Comparison of ENCODE assay signal across 1 cellular context in the genomic region with DNA sequence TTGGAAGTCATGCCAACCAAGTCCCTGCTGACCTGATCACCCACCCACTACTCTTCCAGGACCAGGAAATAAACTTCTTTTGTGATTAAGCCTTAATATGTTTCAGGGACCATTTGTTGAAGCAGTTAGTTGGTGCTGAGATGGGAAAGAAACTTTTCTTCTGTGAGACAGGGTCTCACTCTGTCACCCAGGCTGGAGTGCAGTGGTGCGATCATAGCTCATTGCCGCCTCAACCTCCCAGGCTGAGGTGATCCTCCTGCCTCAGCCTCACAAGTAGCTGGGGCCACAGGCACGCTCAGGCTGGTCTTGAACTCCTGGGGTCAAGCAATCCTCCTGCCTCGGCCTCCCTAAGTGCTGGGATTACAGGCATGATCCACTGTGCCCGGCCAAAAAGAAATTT.
TF ChIP-seq lines count a peak whose summit lies in the region.

No MANE protein-coding gene starts in this region.

TF ChIP-seq in IMR-90, 13 proteins besides CTCF, POLR2A, EP300 and RAD21:
- TF ChIP-seq MXI1 (IDR thresholded peaks at IDR 0.05; ENCODE audit: borderline replicate concordance, low read depth, low read length) (no peak), MAZ (IDR thresholded peaks at IDR 0.05; ENCODE audit: borderline replicate concordance, low read depth, low read length) (no peak), MAFK (IDR thresholded peaks at IDR 0.05; ENCODE audit: low read depth, low read length) (no peak), CEBPB (IDR thresholded peaks at IDR 0.05; ENCODE audit: low read depth, low read length) (no peak), RCOR1 (IDR thresholded peaks at IDR 0.05; ENCODE audit: insufficient replicate concordance, low read length) (no peak), RFX5 (IDR thresholded peaks at IDR 0.05; ENCODE audit: low read depth, low read length) (no peak), FOS (IDR thresholded peaks at IDR 0.05; ENCODE audit: low read depth, low read length) (no peak), CHD1 (IDR thresholded peaks at IDR 0.05; ENCODE audit: low read depth, low read length) (no peak), BHLHE40 (IDR thresholded peaks at IDR 0.05; ENCODE audit: low read depth, low read length) (no peak), SMC3 (IDR thresholded peaks at IDR 0.05; ENCODE audit: low read depth, low read length) (no peak), NFE2L2 (IDR thresholded peaks at IDR 0.05; ENCODE audit: low read depth, low read length) (no peak)
- TF ChIP-seq, protein P1, sequence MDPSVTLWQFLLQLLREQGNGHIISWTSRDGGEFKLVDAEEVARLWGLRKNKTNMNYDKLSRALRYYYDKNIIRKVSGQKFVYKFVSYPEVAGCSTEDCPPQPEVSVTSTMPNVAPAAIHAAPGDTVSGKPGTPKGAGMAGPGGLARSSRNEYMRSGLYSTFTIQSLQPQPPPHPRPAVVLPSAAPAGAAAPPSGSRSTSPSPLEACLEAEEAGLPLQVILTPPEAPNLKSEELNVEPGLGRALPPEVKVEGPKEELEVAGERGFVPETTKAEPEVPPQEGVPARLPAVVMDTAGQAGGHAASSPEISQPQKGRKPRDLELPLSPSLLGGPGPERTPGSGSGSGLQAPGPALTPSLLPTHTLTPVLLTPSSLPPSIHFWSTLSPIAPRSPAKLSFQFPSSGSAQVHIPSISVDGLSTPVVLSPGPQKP (IDR thresholded peaks at IDR 0.05; ENCODE audit: borderline replicate concordance, low read depth, low read length): no peak
- TF ChIP-seq, protein P2, sequence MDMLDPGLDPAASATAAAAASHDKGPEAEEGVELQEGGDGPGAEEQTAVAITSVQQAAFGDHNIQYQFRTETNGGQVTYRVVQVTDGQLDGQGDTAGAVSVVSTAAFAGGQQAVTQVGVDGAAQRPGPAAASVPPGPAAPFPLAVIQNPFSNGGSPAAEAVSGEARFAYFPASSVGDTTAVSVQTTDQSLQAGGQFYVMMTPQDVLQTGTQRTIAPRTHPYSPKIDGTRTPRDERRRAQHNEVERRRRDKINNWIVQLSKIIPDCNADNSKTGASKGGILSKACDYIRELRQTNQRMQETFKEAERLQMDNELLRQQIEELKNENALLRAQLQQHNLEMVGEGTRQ (IDR thresholded peaks at IDR 0.05; ENCODE audit: low read depth, low read length): no peak
